In genomic region chr1:3355894-3356826, GRCh38 we compare ENCODE assay signal across 25 cellular contexts.
"Had no signal": no experiment of that assay in that cellular context is flagged by ENCODE, and none has a peak within 500 bp of the region (broad histone marks: within the 10 kb centered on the region; RNA-seq: fewer than 3 reads in every experiment).

No MANE protein-coding gene starts in this region.

- H3K79me2 ChIP-seq: parathyroid adenoma had no signal

- FAIRE-seq: endothelial cell of umbilical vein, frontal cortex, islet of Langerhans had no signal

- H3K4me3 Mint-ChIP-seq: activated CD4-positive, alpha-beta memory T cell treated with anti-CD3 and anti-CD28 coated beads for 36 hours; activated naive CD4-positive, alpha-beta T cell treated with anti-CD3 and anti-CD28 coated beads for 36 hours; activated naive CD8-positive, alpha-beta T cell treated with anti-CD3 and anti-CD28 coated beads, Interleukin-2, amount 10 ng/mL, durations not matched to agents 7 days and 5 days; effector memory CD8-positive, alpha-beta T cell; natural killer cell treated with Interleukin-12 subunit alpha and Interleukin-12 subunit beta and Interleukin-15 and Interleukin-18, amount 100 ng/mL, for 72 hours; stimulated activated naive B cell treated with anti-CD40 and anti-IgM and Interleukin-4, amounts not matched to agents 10 μg/mL and 1 μg/mL and 100 μg/mL, for 72 hours had no signal

- H3K9me3 Mint-ChIP-seq: activated CD4-positive, alpha-beta memory T cell treated with anti-CD3 and anti-CD28 coated beads for 36 hours; activated naive CD4-positive, alpha-beta T cell treated with anti-CD3 and anti-CD28 coated beads for 36 hours; activated naive CD8-positive, alpha-beta T cell treated with anti-CD3 and anti-CD28 coated beads, Interleukin-2, amount 10 ng/mL, durations not matched to agents 7 days and 5 days; effector memory CD8-positive, alpha-beta T cell; natural killer cell treated with Interleukin-12 subunit alpha and Interleukin-12 subunit beta and Interleukin-15 and Interleukin-18, amount 100 ng/mL, for 72 hours; stimulated activated naive B cell treated with anti-CD40 and anti-IgM and Interleukin-4, amounts not matched to agents 10 μg/mL and 1 μg/mL and 100 μg/mL, for 72 hours had no signal

- H3K4me3 ChIP-seq: dorsolateral prefrontal cortex, esophagus muscularis mucosa, smooth muscle cell, upper lobe of left lung had no signal

- H2AFZ ChIP-seq: parathyroid adenoma had no signal

- H3K27ac ChIP-seq: brain microvascular endothelial cell, parathyroid adenoma, upper lobe of left lung had no signal

- ATAC-seq: effector memory CD8-positive, alpha-beta T cell; natural killer cell treated with Interleukin-12 subunit alpha and Interleukin-12 subunit beta and Interleukin-15 and Interleukin-18, amount 100 ng/mL, for 72 hours; sciatic nerve; stimulated activated naive B cell treated with anti-CD40 and anti-IgM and Interleukin-4, amounts not matched to agents 10 μg/mL and 1 μg/mL and 100 μg/mL, for 72 hours had no signal

- H3K27ac Mint-ChIP-seq: activated CD4-positive, alpha-beta memory T cell treated with anti-CD3 and anti-CD28 coated beads for 36 hours; activated naive CD4-positive, alpha-beta T cell treated with anti-CD3 and anti-CD28 coated beads for 36 hours; activated naive CD8-positive, alpha-beta T cell treated with anti-CD3 and anti-CD28 coated beads, Interleukin-2, amount 10 ng/mL, durations not matched to agents 7 days and 5 days; effector memory CD8-positive, alpha-beta T cell; natural killer cell treated with Interleukin-12 subunit alpha and Interleukin-12 subunit beta and Interleukin-15 and Interleukin-18, amount 100 ng/mL, for 72 hours; stimulated activated naive B cell treated with anti-CD40 and anti-IgM and Interleukin-4, amounts not matched to agents 10 μg/mL and 1 μg/mL and 100 μg/mL, for 72 hours had no signal

- H3K27me3 Mint-ChIP-seq: activated naive CD8-positive, alpha-beta T cell treated with anti-CD3 and anti-CD28 coated beads, Interleukin-2, amount 10 ng/mL, durations not matched to agents 7 days and 5 days had no signal

- H3K36me3 Mint-ChIP-seq: activated CD4-positive, alpha-beta memory T cell treated with anti-CD3 and anti-CD28 coated beads for 36 hours; activated naive CD8-positive, alpha-beta T cell treated with anti-CD3 and anti-CD28 coated beads, Interleukin-2, amount 10 ng/mL, durations not matched to agents 7 days and 5 days; natural killer cell treated with Interleukin-12 subunit alpha and Interleukin-12 subunit beta and Interleukin-15 and Interleukin-18, amount 100 ng/mL, for 72 hours; stimulated activated naive B cell treated with anti-CD40 and anti-IgM and Interleukin-4, amounts not matched to agents 10 μg/mL and 1 μg/mL and 100 μg/mL, for 72 hours had no signal

- H3K27me3 ChIP-seq: upper lobe of left lung had no signal

- H3K9ac ChIP-seq: parathyroid adenoma had no signal

- H3K4me1 ChIP-seq: parathyroid adenoma had no signal

- DNase-seq: activated CD4-positive, alpha-beta memory T cell treated with anti-CD3 and anti-CD28 coated beads for 36 hours; activated CD4-positive, alpha-beta T cell treated with anti-CD3 and anti-CD28 coated beads for 48 hours; activated effector memory CD4-positive, alpha-beta T cell treated with Interleukin-2 at 50 U/mL for 16 hours; activated naive CD4-positive, alpha-beta T cell treated with anti-CD3 and anti-CD28 coated beads for 36 hours; activated naive CD8-positive, alpha-beta T cell treated with anti-CD3 and anti-CD28 coated beads, Interleukin-2, amount 10 ng/mL, durations not matched to agents 7 days and 5 days; activated T-cell treated with anti-CD3 and anti-CD28 coated beads, Interleukin-2, amount 50 U/mL, for 48 hours; amygdala; brain microvascular endothelial cell; central memory CD4-positive, alpha-beta T cell; dorsolateral prefrontal cortex; effector memory CD8-positive, alpha-beta T cell; midbrain; stimulated activated CD4-positive, alpha-beta T cell treated with anti-CD3 and anti-CD28 coated beads, Interleukin-2, amount 100 ng/mL, for 48 hours; stimulated activated CD8-positive, alpha-beta memory T cell treated with anti-CD3 and anti-CD28 coated beads, Interleukin-4, amount 100 ng/mL, for 48 hours; stimulated activated naive B cell treated with anti-CD40 and anti-IgM and Interleukin-4, amounts not matched to agents 10 μg/mL and 1 μg/mL and 100 μg/mL, for 72 hours; SW 1271 had no signal

- H3K4me1 Mint-ChIP-seq: activated naive CD8-positive, alpha-beta T cell treated with anti-CD3 and anti-CD28 coated beads, Interleukin-2, amount 10 ng/mL, durations not matched to agents 7 days and 5 days had no signal

- H3K9me3 ChIP-seq: esophagus muscularis mucosa, upper lobe of left lung had no signal

- H3K36me3 ChIP-seq: brain microvascular endothelial cell, esophagus muscularis mucosa, upper lobe of left lung had no signal

- H3K4me2 ChIP-seq: smooth muscle cell had no signal
